In genomic region chr4:141155586-141155985, GRCh38 we compare ENCODE assay signal across 33 cellular contexts. TPM values are rescaled to one million over a fixed set of nuclear protein-coding genes. Genes with fewer than 3 reads are reported as not detected.
A peak's percentile ranks its signal among the peaks of the same experiment; 100 is the strongest.
DNase-seq lines count a peak whose midpoint lies in the region; ATAC-seq and TF ChIP-seq lines count a peak whose summit lies in the region.
"Had no signal": no experiment of that assay in that cellular context is flagged by ENCODE, and none has a peak within 500 bp of the region (broad histone marks: within the 10 kb centered on the region; RNA-seq: fewer than 3 reads in every experiment).

No MANE protein-coding gene starts in this region.

- no peaks in the 10 kb centered on the region for H3K27me3 Mint-ChIP-seq in activated T-helper 2 cell treated with anti-CD3 and anti-CD28 coated beads, Interferon-gamma antibody, Interleukin-2, Interleukin-4, amounts not matched to agents 10 μg/mL and 5 μg/mL and 100 μg/mL, durations not matched to agents 14 hours and 24 hours and 36 hours (ENCODE audit: low read depth)

- no peak for TF ChIP-seq CTCF in fibroblast of the aortic adventitia (IDR thresholded peaks at IDR 0.05; ENCODE audit: insufficient read depth, low read length)

- no peaks in the 10 kb centered on the region for H3K36me3 ChIP-seq in SJSA1
- H3K36me3 ChIP-seq: BLaER1 treated with 17β-estradiol and CSF1 and Interleukin-3, amounts not matched to agents 10 nM and 100 nM; cardiac muscle cell; esophagus muscularis mucosa; gastrocnemius medialis; HAP-1; left lung; transverse colon had no signal

- no peaks in the 10 kb centered on the region for H3K27me3 ChIP-seq in SJSA1 (replicated peaks)
- H3K27me3 ChIP-seq: BLaER1 treated with 17β-estradiol and CSF1 and Interleukin-3, amounts not matched to agents 10 nM and 100 nM; cardiac muscle cell; esophagus muscularis mucosa; gastrocnemius medialis; left lung; transverse colon had no signal

- intact Hi-C loops in activated T-helper 2 cell treated with anti-CD3 and anti-CD28 coated beads, Interferon-gamma antibody, Interleukin-2, Interleukin-4, amounts not matched to agents 10 μg/mL and 5 μg/mL and 100 μg/mL, durations not matched to agents 14 hours and 24 hours and 36 hours (cut with micrococcal nuclease), result no loop called here

- H3K36me3 Mint-ChIP-seq in activated T-helper 2 cell treated with anti-CD3 and anti-CD28 coated beads, Interferon-gamma antibody, Interleukin-2, Interleukin-4, amounts not matched to agents 10 μg/mL and 5 μg/mL and 100 μg/mL, durations not matched to agents 14 hours and 24 hours and 36 hours (ENCODE audit: low read depth), result no peaks in the 10 kb centered on the region
- H3K36me3 Mint-ChIP-seq: mesothelial cell of epicardium had no signal

- no peak overlapping the region for H3K27ac Mint-ChIP-seq in activated T-helper 2 cell treated with anti-CD3 and anti-CD28 coated beads, Interferon-gamma antibody, Interleukin-2, Interleukin-4, amounts not matched to agents 10 μg/mL and 5 μg/mL and 100 μg/mL, durations not matched to agents 14 hours and 24 hours and 36 hours
- H3K27ac Mint-ChIP-seq: activated CD4-positive, alpha-beta T cell treated with anti-CD3 and anti-CD28 coated beads, Interleukin-2, amount 10 ng/mL, durations not matched to agents 24 days and 14 days; mesothelial cell of epicardium had no signal

- no peaks in the 10 kb centered on the region for H3K4me1 Mint-ChIP-seq in activated T-helper 2 cell treated with anti-CD3 and anti-CD28 coated beads, Interferon-gamma antibody, Interleukin-2, Interleukin-4, amounts not matched to agents 10 μg/mL and 5 μg/mL and 100 μg/mL, durations not matched to agents 14 hours and 24 hours and 36 hours (ENCODE audit: low read depth)
- H3K4me1 Mint-ChIP-seq: activated CD4-positive, alpha-beta T cell treated with anti-CD3 and anti-CD28 coated beads, Interleukin-2, amount 10 ng/mL, durations not matched to agents 24 days and 14 days; naive thymus-derived CD8-positive, alpha-beta T cell had no signal

- ATAC-seq in esophagus mucosa, result no peak
- no peak for ATAC-seq in HG03196 (IDR thresholded peaks at IDR 0.05; ENCODE audit: unreplicated experiment)
- ATAC-seq: gastrocnemius medialis; left lung; naive thymus-derived CD8-positive, alpha-beta T cell; Panc1 had no signal

- peak overlapping the region; percentile 76 for H3K27ac ChIP-seq in SJSA1
- H3K27ac ChIP-seq: BLaER1 treated with 17β-estradiol and CSF1 and Interleukin-3, amounts not matched to agents 10 nM and 100 nM; cardiac muscle cell; esophagus muscularis mucosa; gastrocnemius medialis; left lung; transverse colon had no signal

- H3K9me3 Mint-ChIP-seq in activated T-helper 2 cell treated with anti-CD3 and anti-CD28 coated beads, Interferon-gamma antibody, Interleukin-2, Interleukin-4, amounts not matched to agents 10 μg/mL and 5 μg/mL and 100 μg/mL, durations not matched to agents 14 hours and 24 hours and 36 hours, result no peaks in the 10 kb centered on the region
- H3K9me3 Mint-ChIP-seq: activated CD4-positive, alpha-beta T cell treated with anti-CD3 and anti-CD28 coated beads, Interleukin-2, amount 10 ng/mL, durations not matched to agents 24 days and 14 days had no signal

- H3K4me1 ChIP-seq in SJSA1 (replicated peaks), result peaks cover 26% of the 10 kb centered on the region
- H3K4me1 ChIP-seq: gastrocnemius medialis, HAP-1, left lung, transverse colon had no signal

- peak overlapping the region; percentile 11; the same call in 1 of the 2 replicates for H3K4me3 ChIP-seq in SJSA1
- H3K4me3 ChIP-seq in fibroblast of the aortic adventitia (ENCODE audit: low read depth, low read length), result no peak overlapping the region
- H3K4me3 ChIP-seq: BLaER1 treated with 17β-estradiol and CSF1 and Interleukin-3, amounts not matched to agents 10 nM and 100 nM; cardiac muscle cell; esophagus muscularis mucosa; gastrocnemius medialis; HAP-1; left lung; transverse colon had no signal

- DNase-seq in ELF-1 (ENCODE audit: low read depth, low spot score), result peak; percentile 5
- peak; percentile 82 to 86 for DNase-seq in SJSA1 (ENCODE audit: low read depth in 1 of 2, low spot score in 2 of 2)
- peak; percentile 39 for DNase-seq in fibroblast of the aortic adventitia (ENCODE audit: low read depth)
- DNase-seq in renal cortical epithelial cell (ENCODE audit: low read depth), result peak; percentile 72
- no peak for DNase-seq in activated T-helper 2 cell treated with anti-CD3 and anti-CD28 coated beads, Interferon-gamma antibody, Interleukin-2, Interleukin-4, amounts not matched to agents 10 μg/mL and 5 μg/mL and 100 μg/mL, durations not matched to agents 14 hours and 24 hours and 36 hours (ENCODE audit: low spot score)
- no peak for DNase-seq in NCI-H1092 treated with DMSO at 0.1 percent for 48 hours (lab: John Stamatoyannopoulos, UW)
- DNase-seq: activated CD4-positive, alpha-beta T cell treated with anti-CD3 and anti-CD28 coated beads, Interleukin-2, amount 10 ng/mL, durations not matched to agents 24 days and 14 days; activated naive CD4-positive, alpha-beta T cell treated with Interleukin-2 at 50 U/mL for 16 hours; activated T-cell treated with anti-CD3 and anti-CD28 coated beads, Interleukin-2, amount 50 U/mL, for 48 hours; COR-L47; cortex of kidney; gastrocnemius medialis; hippocampal formation; KG1; left lung; naive thymus-derived CD8-positive, alpha-beta T cell; NCI-H1694; NCI-H524 treated with DMSO at 0.1 percent for 48 hours; occipital lobe; retina; SIG-M5; stimulated activated CD4-positive, alpha-beta T cell treated with anti-CD3 and anti-CD28 coated beads, Interleukin-2, amount 100 ng/mL, for 48 hours; SW 1271; T1000; transverse colon had no signal

- H3K9me3 ChIP-seq in SJSA1 (replicated peaks), result no peaks in the 10 kb centered on the region
- H3K9me3 ChIP-seq: BLaER1 treated with 17β-estradiol and CSF1 and Interleukin-3, amounts not matched to agents 10 nM and 100 nM; esophagus muscularis mucosa; gastrocnemius medialis; HAP-1; left lung; transverse colon had no signal

- no peak overlapping the region for H3K4me3 Mint-ChIP-seq in activated T-helper 2 cell treated with anti-CD3 and anti-CD28 coated beads, Interferon-gamma antibody, Interleukin-2, Interleukin-4, amounts not matched to agents 10 μg/mL and 5 μg/mL and 100 μg/mL, durations not matched to agents 14 hours and 24 hours and 36 hours (ENCODE audit: low read depth)
- H3K4me3 Mint-ChIP-seq: activated CD4-positive, alpha-beta T cell treated with anti-CD3 and anti-CD28 coated beads, Interleukin-2, amount 10 ng/mL, durations not matched to agents 24 days and 14 days; mesothelial cell of epicardium; naive thymus-derived CD8-positive, alpha-beta T cell had no signal

RNA-seq across cellular contexts. Expression of gene RNF150, which starts 22.3 kb away (rescaled TPM):
- total RNA-seq in SJSA1 (2014; rRNA removed; shearing (Covaris generic)), result 6.7 and 26.1 TPM in 2 replicates
- total RNA-seq in fibroblast of the aortic adventitia (ENCODE audit: low replicate concordance) (0.57 and 0.99 TPM in 2 replicates), renal cortical epithelial cell (2.1 and 15.5 TPM in 2 replicates), esophagus mucosa (1.6 TPM)
- total RNA-seq in activated T-helper 2 cell treated with anti-CD3 and anti-CD28 coated beads, Interferon-gamma antibody, Interleukin-2, Interleukin-4, amounts not matched to agents 10 μg/mL and 5 μg/mL and 100 μg/mL, durations not matched to agents 14 hours and 24 hours and 36 hours, result 0.05 TPM in 1 of 2 replicates, not detected in the other
- total RNA-seq: activated CD4-positive, alpha-beta T cell treated with anti-CD3 and anti-CD28 coated beads, Interleukin-2, amount 10 ng/mL, durations not matched to agents 24 days and 14 days; naive thymus-derived CD8-positive, alpha-beta T cell had no signal

Comparison
In these comparisons a context has a peak if more than half of its experiments do, and no peak if none do; other contexts are left out.
1. DNase-seq: peak in ELF-1 (single experiment), SJSA1 (2 of 2), fibroblast of the aortic adventitia (single experiment) and renal cortical epithelial cell (single experiment); none in activated T-helper 2 cell treated with anti-CD3 and anti-CD28 coated beads, Interferon-gamma antibody, Interleukin-2, Interleukin-4, amounts not matched to agents 10 μg/mL and 5 μg/mL and 100 μg/mL, durations not matched to agents 14 hours and 24 hours and 36 hours (single experiment) and NCI-H1092 treated with DMSO at 0.1 percent for 48 hours (single experiment).